8 cellular contexts compared by ENCODE assay signal in the genomic region with DNA sequence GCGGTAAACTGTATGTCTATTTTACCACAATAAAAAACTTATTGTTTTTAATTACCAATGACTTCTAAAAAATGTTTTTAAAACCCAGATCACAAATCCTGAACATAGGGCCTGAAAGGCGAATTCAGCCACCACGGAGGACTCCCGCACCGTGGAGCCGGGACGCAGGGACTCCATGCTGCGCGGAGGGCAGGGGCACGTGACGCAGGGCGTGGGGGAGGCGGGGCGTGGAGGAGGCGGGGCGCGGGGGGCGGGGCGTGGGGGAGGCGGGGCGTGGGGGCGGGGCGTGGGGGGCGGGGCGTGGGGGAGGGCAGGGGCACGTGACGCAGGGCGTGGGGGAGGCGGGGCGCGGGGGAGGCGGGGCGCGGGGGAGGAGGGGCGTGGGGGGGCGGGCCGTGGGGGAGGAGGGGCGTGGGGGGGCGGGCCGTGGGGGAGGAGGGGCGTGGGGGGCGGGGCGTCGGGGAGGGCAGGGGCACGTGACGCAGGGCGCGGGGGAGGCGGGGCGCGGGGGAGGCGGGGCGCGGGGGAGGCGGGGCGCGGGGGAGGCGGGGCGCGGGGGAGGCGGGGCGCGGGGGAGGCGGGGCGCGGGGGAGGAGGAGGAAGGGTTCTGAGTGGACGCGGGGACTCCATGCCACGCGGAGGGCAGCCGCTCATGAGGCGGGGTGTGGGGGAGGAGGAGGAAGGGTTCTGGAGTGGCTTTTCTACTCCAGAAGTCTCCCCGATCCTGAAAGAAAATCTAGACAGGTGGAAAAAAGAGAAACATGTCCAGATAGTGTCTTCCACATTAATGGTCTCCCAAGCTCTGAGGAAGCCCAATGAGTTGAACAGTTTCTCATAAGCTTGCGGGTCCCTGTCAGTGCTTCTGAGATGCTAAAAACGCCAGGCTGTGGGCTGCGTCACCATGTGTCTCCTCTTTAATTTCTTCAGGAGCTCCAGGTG. TPM values are rescaled to one million over a fixed set of nuclear protein-coding genes. Genes with fewer than 3 reads are reported as not detected.
DNase-seq lines count a peak whose midpoint lies in the region; ATAC-seq and TF ChIP-seq lines count a peak whose summit lies in the region.

No MANE protein-coding gene starts in this region.

- H3K4me3 Mint-ChIP-seq in activated CD8-positive, alpha-beta T cell treated with anti-CD3 and anti-CD28 coated beads for 36 hours: peak overlapping the region; percentile 61

- peak overlapping the region; percentile 51 for H3K27ac ChIP-seq in duodenal mucosa (ENCODE audit: low read depth, low read length)

- WGBS in lower leg skin, 2 donors: 3 to 8% methylated on average over 25 to 38 of the region's 76 CpGs

- intact Hi-C loops in activated CD8-positive, alpha-beta T cell treated with anti-CD3 and anti-CD28 coated beads for 36 hours (cut with micrococcal nuclease): no loop called here
- intact Hi-C loops in lower leg skin (cut with DNase I; ENCODE audit: low total_unique reads): no loop called here

- H3K4me3 ChIP-seq in duodenal mucosa (ENCODE audit: low read depth in 1 of 2, low read length in 2 of 2) (peak overlapping the region; percentile 70 to 73), lower leg skin (ENCODE audit: low read depth, poor library complexity, severe bottlenecking) (no peak overlapping the region)

- TF ChIP-seq CTCF in activated CD8-positive, alpha-beta T cell treated with anti-CD3 and anti-CD28 coated beads for 36 hours (IDR thresholded peaks at IDR 0.05): no peak
- TF ChIP-seq CTCF in lower leg skin (IDR thresholded peaks at IDR 0.05): no peak

- CTCF ChIA-PET in activated CD8-positive, alpha-beta T cell treated with anti-CD3 and anti-CD28 coated beads for 36 hours (lab: Charles Lee): no interaction called here

- TF ChIP-seq POLR2A in lower leg skin (IDR thresholded peaks at IDR 0.05): peak in 1 of 2 donors; percentile 65

- H3K27ac Mint-ChIP-seq in activated CD8-positive, alpha-beta T cell treated with anti-CD3 and anti-CD28 coated beads for 36 hours: no peak overlapping the region

- H3K4me1 ChIP-seq in duodenal mucosa (ENCODE audit: control insufficient read depth in 1 of 2, insufficient read depth in 2 of 2, low read length in 2 of 2): peaks cover 12 to 25% of the 10 kb centered on the region in 2 donors

- H3K36me3 ChIP-seq in duodenal mucosa (ENCODE audit: control insufficient read depth in 1 of 2, insufficient read depth in 2 of 2, low read length in 2 of 2): no peaks in the 10 kb centered on the region

- no peaks in the 10 kb centered on the region for H3K9me3 ChIP-seq in duodenal mucosa (ENCODE audit: control insufficient read depth in 1 of 2, low read length in 2 of 2)

- peaks cover 2% of the 10 kb centered on the region for H3K36me3 Mint-ChIP-seq in activated CD8-positive, alpha-beta T cell treated with anti-CD3 and anti-CD28 coated beads for 36 hours (ENCODE audit: low read depth)

- peaks cover 12% of the 10 kb centered on the region for H3K9me3 Mint-ChIP-seq in activated CD8-positive, alpha-beta T cell treated with anti-CD3 and anti-CD28 coated beads for 36 hours

- peaks cover 0 to 6% of the 10 kb centered on the region in 2 donors for H3K27me3 ChIP-seq in duodenal mucosa (ENCODE audit: control insufficient read depth in 1 of 2, insufficient read depth in 2 of 2, low read length in 2 of 2)

- DNase-seq in GF-D8 (lab: John Stamatoyannopoulos, UW) (peak; percentile 53), NCI-H2227 treated with DMSO at 0.1 percent for 48 hours (lab: John Stamatoyannopoulos, UW) (peak; percentile 4), lower leg skin (ENCODE audit: low spot score in 2 of 2) (peak; percentile 68 to 96)
- DNase-seq in activated CD8-positive, alpha-beta T cell treated with anti-CD3 and anti-CD28 coated beads for 36 hours: peak; percentile 64
- peak; percentile 44 to 56 for DNase-seq in stimulated activated CD4-positive, alpha-beta T cell treated with anti-CD3 and anti-CD28 coated beads, Interleukin-4, amount 100 ng/mL, for 48 hours (ENCODE audit: low read depth in 2 of 2)

- ATAC-seq in HG02642 (IDR thresholded peaks at IDR 0.05; ENCODE audit: poor library complexity, unreplicated experiment) (peak; percentile 59), GM18517 (IDR thresholded peaks at IDR 0.05; ENCODE audit: unreplicated experiment) (no peak)
- ATAC-seq in activated CD8-positive, alpha-beta T cell treated with anti-CD3 and anti-CD28 coated beads for 36 hours: peak; percentile 63

- H3K27me3 Mint-ChIP-seq in activated CD8-positive, alpha-beta T cell treated with anti-CD3 and anti-CD28 coated beads for 36 hours: peaks cover 11% of the 10 kb centered on the region

- peak overlapping the region; percentile 43 to 54 for H3K9ac ChIP-seq in duodenal mucosa (ENCODE audit: low read depth in 1 of 2, low read length in 2 of 2)

- POLR2A ChIA-PET in activated CD8-positive, alpha-beta T cell treated with anti-CD3 and anti-CD28 coated beads for 36 hours (lab: Charles Lee): interaction anchor here (0.9 kb wide), 1 partner anchor 44 kb away, joined by 5 read pairs; no protein-coding TSS in a partner anchor

- H3K4me1 Mint-ChIP-seq in activated CD8-positive, alpha-beta T cell treated with anti-CD3 and anti-CD28 coated beads for 36 hours (ENCODE audit: low read depth): peaks cover 17% of the 10 kb centered on the region

RNA-seq across cellular contexts. Expression of a gene that starts 4.4 kb away (rescaled TPM):
- total RNA-seq in activated CD8-positive, alpha-beta T cell treated with anti-CD3 and anti-CD28 coated beads for 36 hours: not detected
- total RNA-seq in lower leg skin: not detected

RNA-seq across cellular contexts. Expression of a gene that starts 31.5 kb away (rescaled TPM):
- total RNA-seq in activated CD8-positive, alpha-beta T cell treated with anti-CD3 and anti-CD28 coated beads for 36 hours: not detected
- total RNA-seq in lower leg skin: 10 to 100 TPM in 1 of 4 donors, 1 to 10 TPM in 3; 6.5 to 31.0 (median 9.3) TPM

RNA-seq across cellular contexts. Expression of a gene that starts 48.5 kb away (rescaled TPM):
- total RNA-seq in activated CD8-positive, alpha-beta T cell treated with anti-CD3 and anti-CD28 coated beads for 36 hours: under 1 TPM; 0.20 to 0.45 TPM
- under 1 TPM in 1 of 4 donors, not detected in 3; 0.13 TPM for total RNA-seq in lower leg skin

RNA-seq across cellular contexts. Expression of a gene that starts 54.4 kb away (rescaled TPM):
- total RNA-seq in activated CD8-positive, alpha-beta T cell treated with anti-CD3 and anti-CD28 coated beads for 36 hours: 10 to 100 TPM; 75.8 to 79.0 TPM
- total RNA-seq in lower leg skin: 10 to 100 TPM; 28.0 to 44.2 (median 40.3) TPM

RNA-seq across cellular contexts. Expression of a gene that starts 55.3 kb away (rescaled TPM):
- 10 to 100 TPM; 81.5 to 81.7 TPM for total RNA-seq in activated CD8-positive, alpha-beta T cell treated with anti-CD3 and anti-CD28 coated beads for 36 hours
- total RNA-seq in lower leg skin: 100 to 1,000 TPM in 3 of 4 donors, 10 to 100 TPM in 1; 80.7 to 146 (median 105) TPM

Comparison
In these comparisons a context has a peak if more than half of its experiments do, and no peak if none do; other contexts are left out.
1. DNase-seq: peak in every context shown above with its lines; median percentile 82 in lower leg skin; 64 in activated CD8-positive, alpha-beta T cell treated with anti-CD3 and anti-CD28 coated beads for 36 hours; 53 in GF-D8; 50 in stimulated activated CD4-positive, alpha-beta T cell treated with anti-CD3 and anti-CD28 coated beads, Interleukin-4, amount 100 ng/mL, for 48 hours; 4 in NCI-H2227 treated with DMSO at 0.1 percent for 48 hours.
2. RNA of a gene that starts 31.5 kb away (total RNA-seq): 6.5 to 31.0 TPM in lower leg skin; not detected in activated CD8-positive, alpha-beta T cell treated with anti-CD3 and anti-CD28 coated beads for 36 hours; every median in the first group is over 4 times any median in the second.